In genomic region chr1:16352842-16353535, GRCh38 we compare ENCODE assay signal across 8 cellular contexts. TPM values are rescaled to one million over a fixed set of nuclear protein-coding genes. Genes with fewer than 3 reads are reported as not detected.
DNase-seq lines count a peak whose midpoint lies in the region; ATAC-seq, FAIRE-seq and TF ChIP-seq lines count a peak whose summit lies in the region.

No MANE protein-coding gene starts in this region.

- FAIRE-seq in frontal cortex (lab: Jason Lieb, UNC), result no peak

- no peak for TF ChIP-seq CTCF in left lung (IDR thresholded peaks at IDR 0.05)
- TF ChIP-seq CTCF in tibial artery (IDR thresholded peaks at IDR 0.05), result no peak

- H3K36me3 ChIP-seq in left lung (no peaks in the 10 kb centered on the region), tibial artery (no peaks in the 10 kb centered on the region)

- H3K4me1 ChIP-seq in left lung (peaks cover 0 to 43% of the 10 kb centered on the region in 2 donors), tibial artery (peaks cover 0 to 47% (median 23%) of the 10 kb centered on the region in 4 donors)

- no peaks in the 10 kb centered on the region for H3K9me3 ChIP-seq in left lung
- H3K9me3 ChIP-seq in tibial artery, result no peaks in the 10 kb centered on the region

- H3K27me3 ChIP-seq in left lung (no peaks in the 10 kb centered on the region), tibial artery (no peaks in the 10 kb centered on the region)

- ATAC-seq in Right ventricle myocardium inferior (peak; percentile 3), Right ventricle myocardium superior (ENCODE audit: poor library complexity) (no peak), left lung (no peak), HG03469 (IDR thresholded peaks at IDR 0.05; ENCODE audit: unreplicated experiment) (no peak)

- intact Hi-C loops in Right ventricle myocardium inferior (cut with DNase I) (no loop called here), Right ventricle myocardium superior (cut with DNase I) (loop anchor here (5.0 kb wide), 1 partner anchor 106 kb away; no protein-coding TSS in a partner anchor), left lung (cut with DNase I) (no loop called here), tibial artery (cut with DNase I; ENCODE audit: low total_unique reads) (loop anchor here (5.0 to 10.0 kb wide), 2 partner anchors 58 to 106 kb away; no protein-coding TSS in a partner anchor)

- H3K27ac ChIP-seq in angular gyrus (ENCODE audit: low read depth, low read length) (peak overlapping the region; percentile 92), left lung (peak overlapping the region; percentile 89 to 90), tibial artery (peak overlapping the region; percentile 87 to 91)

- H3K4me3 ChIP-seq in left lung (peak overlapping the region; percentile 83 to 98), tibial artery (peak overlapping the region; percentile 68 to 86)

- DNase-seq in Right ventricle myocardium inferior (ENCODE audit: missing footprints), result peak; percentile 25
- no peak for DNase-seq in Right ventricle myocardium superior
- DNase-seq in left lung, result peak in 1 of 2 donors; percentile 34
- DNase-seq in tibial artery, result peak; percentile 12 to 57
- DNase-seq in mucosa of gallbladder (ENCODE audit: low spot score), result no peak
- no peak for DNase-seq in frontal cortex (ENCODE audit: low spot score in 2 of 2)

RNA-seq across cellular contexts. Expression of gene FBXO42, which starts 0.7 kb away (rescaled TPM):
- 21.9 TPM for total RNA-seq in Right ventricle myocardium inferior
- 17.1 TPM for total RNA-seq in Right ventricle myocardium superior
- 10 to 100 TPM; 18.8 to 19.5 TPM for total RNA-seq in left lung
- 20.8 TPM for total RNA-seq in mucosa of gallbladder
- total RNA-seq in frontal cortex, result 28.5 TPM

RNA-seq across cellular contexts. Expression of gene SZRD1, which starts 14.1 kb away (rescaled TPM):
- total RNA-seq in Right ventricle myocardium inferior (108 TPM), Right ventricle myocardium superior (91.1 TPM), left lung (100 to 1,000 TPM; 114 to 134 TPM), mucosa of gallbladder (134 TPM), frontal cortex (4.1 TPM)

Comparison
In these comparisons a context has a peak if more than half of its experiments do, and no peak if none do; other contexts are left out.
1. DNase-seq: peak in Right ventricle myocardium inferior (single experiment) and tibial artery (2 of 2); none in Right ventricle myocardium superior (single experiment), mucosa of gallbladder (single experiment) and frontal cortex (0 of 2).
2. intact Hi-C loops: an anchor here in Right ventricle myocardium superior (5.0 kb wide) and tibial artery (5.0 to 10.0 kb wide); none called in Right ventricle myocardium inferior and left lung.
3. RNA of gene SZRD1, which starts 14.1 kb away (total RNA-seq): 134 TPM in mucosa of gallbladder (single experiment), 114 to 134 TPM in left lung, 108 TPM in Right ventricle myocardium inferior (single experiment) and 91.1 TPM in Right ventricle myocardium superior (single experiment); 4.1 TPM in frontal cortex (single experiment); every median in the first group is over 10 times any median in the second.
4. Peak in every context shown above with its lines, with median percentiles within 50 percentile points of each other: H3K27ac ChIP-seq.